ENCODE assay signal across 11 cellular contexts in the genomic region with DNA sequence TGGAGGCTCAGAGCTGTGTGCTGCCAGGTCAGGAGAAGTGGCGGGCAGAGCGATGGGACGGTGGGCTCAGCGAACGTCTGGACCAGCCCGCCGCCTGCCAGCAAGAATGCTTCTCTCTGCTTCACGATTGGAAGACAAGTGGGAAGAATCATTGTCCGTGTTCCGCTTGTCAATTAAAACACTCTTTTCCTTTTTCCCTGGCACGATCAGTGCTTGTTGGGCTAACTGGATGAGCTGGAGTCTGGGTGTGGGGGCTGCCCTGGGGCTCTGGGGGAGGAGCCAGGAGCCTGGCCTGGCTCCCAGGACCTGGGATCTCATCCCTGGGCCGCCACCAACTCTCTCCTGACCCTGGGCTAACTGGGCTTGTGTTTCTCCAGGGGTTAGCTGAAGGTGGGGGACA. TPM values are rescaled to one million over a fixed set of nuclear protein-coding genes. Genes with fewer than 3 reads are reported as not detected.
DNase-seq lines count a peak whose midpoint lies in the region; ATAC-seq and TF ChIP-seq lines count a peak whose summit lies in the region.
"Had no signal": no experiment of that assay in that cellular context is flagged by ENCODE, and none has a peak within 500 bp of the region (broad histone marks: within the 10 kb centered on the region; RNA-seq: fewer than 3 reads in every experiment).

No MANE protein-coding gene starts in this region.

- no peak for DNase-seq in heart left ventricle
- DNase-seq in left cardiac atrium, result no peak
- DNase-seq in choroid plexus epithelial cell (ENCODE audit: low read depth), result peak; percentile 42
- DNase-seq in NK-92 (lab: John Stamatoyannopoulos, UW; ENCODE audit: unreplicated experiment), result no peak
- no peak for DNase-seq in GDM1 (lab: John Stamatoyannopoulos, UW)
- DNase-seq in RPMI8226, result no peak
- DNase-seq: ACHN; activated effector memory CD4-positive, alpha-beta T cell treated with Interleukin-2 at 50 U/mL for 16 hours; NCI-H1105 treated with DMSO at 0.1 percent for 48 hours had no signal

- H3K27me3 ChIP-seq in heart left ventricle (peaks cover 0 to 21% (median 0%) of the 10 kb centered on the region in 9 donors), muscle layer of colon (ENCODE audit: control insufficient read depth in 1 of 2, insufficient read depth in 2 of 2, low read length in 2 of 2) (no peaks in the 10 kb centered on the region)

- H3K4me3 ChIP-seq in heart left ventricle (peak overlapping the region; percentile 10 to 89 (median 76)), choroid plexus epithelial cell (ENCODE audit: low read depth, low read length) (peak overlapping the region; percentile 85), muscle layer of colon (ENCODE audit: low read depth in 1 of 2, low read length in 2 of 2) (peak overlapping the region; percentile 50 to 67), urinary bladder (ENCODE audit: low read depth, low read length) (peak overlapping the region; percentile 75)

- H3K4me1 ChIP-seq in heart left ventricle, result peaks cover 0 to 43% (median 13%) of the 10 kb centered on the region in 12 donors
- H3K4me1 ChIP-seq in muscle layer of colon (ENCODE audit: insufficient read depth, low read length), result peaks cover 44% of the 10 kb centered on the region
- H3K4me1 ChIP-seq in urinary bladder (ENCODE audit: insufficient read depth), result no peaks in the 10 kb centered on the region

- WGBS in heart left ventricle, 4 donors, result 66 to 72% (median 70%) methylated on average over 10 to 12 of the region's 12 CpGs
- WGBS in urinary bladder, result 26% methylated on average over 12 of the region's 12 CpGs

- TF ChIP-seq POLR2A in heart left ventricle (IDR thresholded peaks at IDR 0.05), result no peak

- peak overlapping the region; percentile 77 for H3K9ac ChIP-seq in muscle layer of colon (ENCODE audit: low read length)

- H3K36me3 ChIP-seq in heart left ventricle, result peaks cover 0 to 3% (median 0%) of the 10 kb centered on the region in 9 donors
- no peaks in the 10 kb centered on the region for H3K36me3 ChIP-seq in muscle layer of colon (ENCODE audit: insufficient read depth, low read length)
- H3K36me3 ChIP-seq in urinary bladder (ENCODE audit: insufficient read depth), result no peaks in the 10 kb centered on the region

- ATAC-seq in heart left ventricle, result no peak
- ATAC-seq in left cardiac atrium, result no peak

- peak overlapping the region; percentile 4 to 96 (median 82) for H3K27ac ChIP-seq in heart left ventricle
- peak overlapping the region; percentile 99 for H3K27ac ChIP-seq in muscle layer of colon (ENCODE audit: low read depth, low read length)
- H3K27ac ChIP-seq in urinary bladder (ENCODE audit: low read depth), result peak overlapping the region; percentile 66

- H3K9me3 ChIP-seq in heart left ventricle (no peaks in the 10 kb centered on the region), muscle layer of colon (ENCODE audit: low read length) (no peaks in the 10 kb centered on the region)

- intact Hi-C loops in heart left ventricle (cut with DNase I), result loop anchor here in 6 of 10 donors (2.0 to 10.0 kb wide), 9 partner anchors 166 to 479 kb away; a partner anchor contains a TSS
- intact Hi-C loops in left cardiac atrium (cut with DNase I), result no loop called here

- TF ChIP-seq CTCF in heart left ventricle (IDR thresholded peaks at IDR 0.05) (no peak), choroid plexus epithelial cell (conservative IDR thresholded peaks at IDR 0.05; ENCODE audit: low read depth, low read length) (peak; percentile 18)

RNA-seq across cellular contexts. Expression of a gene that starts 1.7 kb away (rescaled TPM):
- total RNA-seq in heart left ventricle, result 10 to 100 TPM in 7 of 9 donors, 1 to 10 TPM in 2; 7.6 to 91.3 (median 13.4) TPM
- polyA plus RNA-seq in heart left ventricle, result 10 to 100 TPM in 1 of 2 donors, 1 to 10 TPM in 1; 8.5 to 18.9 TPM
- 10 to 100 TPM; 29.8 to 35.2 TPM for total RNA-seq in left cardiac atrium
- 622 TPM for total RNA-seq in urinary bladder
- 68.5 TPM for polyA plus RNA-seq in urinary bladder

Comparison
In these comparisons a context has a peak if more than half of its experiments do, and no peak if none do; other contexts are left out.
1. intact Hi-C loops: an anchor here in heart left ventricle (2.0 to 10.0 kb wide); none called in left cardiac atrium.